8 cellular contexts compared by ENCODE assay signal in genomic region chr11:73931039-73931645, GRCh38. TPM values are rescaled to one million over a fixed set of nuclear protein-coding genes. Genes with fewer than 3 reads are reported as not detected.
DNase-seq lines count a peak whose midpoint lies in the region; ATAC-seq and TF ChIP-seq lines count a peak whose summit lies in the region.

No MANE protein-coding gene starts in this region.

- no peaks in the 10 kb centered on the region for H3K9me3 ChIP-seq in DOHH2 (ENCODE audit: control insufficient read depth, insufficient read depth, low read length)
- H3K9me3 ChIP-seq in OCI-LY1 (ENCODE audit: low read length) = no peaks in the 10 kb centered on the region

- H3K36me3 ChIP-seq in DOHH2 (ENCODE audit: control insufficient read depth, low read length) (peaks cover 31% of the 10 kb centered on the region), OCI-LY1 (ENCODE audit: insufficient read depth, low read length) (peaks cover 32% of the 10 kb centered on the region)

- no peaks in the 10 kb centered on the region for H3K27me3 ChIP-seq in DOHH2 (ENCODE audit: control insufficient read depth, low read length)
- no peaks in the 10 kb centered on the region for H3K27me3 ChIP-seq in OCI-LY1 (ENCODE audit: insufficient read depth, low read length)

- H3F3A ChIP-seq in DOHH2 (ENCODE audit: control insufficient read depth, insufficient read depth) (0 out of 2 replicates have a peak, but pooled peaks cover 4% of the 10 kb centered on the region), OCI-LY1 (ENCODE audit: insufficient read depth, low read length) (no peaks in the 10 kb centered on the region)

- H3K9me2 ChIP-seq in DOHH2 (replicated peaks; ENCODE audit: control insufficient read depth, low read length) = no peaks in the 10 kb centered on the region
- no peaks in the 10 kb centered on the region for H3K9me2 ChIP-seq in OCI-LY1 (ENCODE audit: low read depth, low read length)

- H3K4me3 ChIP-seq in DOHH2 (ENCODE audit: low read length) = no peak overlapping the region
- H3K4me3 ChIP-seq in OCI-LY1 (ENCODE audit: low read depth, low read length, poor library complexity, severe bottlenecking) = no peak overlapping the region

- H3K4me1 ChIP-seq in DOHH2 (ENCODE audit: control insufficient read depth, low read length) = no peaks in the 10 kb centered on the region
- no peaks in the 10 kb centered on the region for H3K4me1 ChIP-seq in OCI-LY1 (ENCODE audit: insufficient read depth, low read length, severe bottlenecking)

- no peak overlapping the region for H3K27ac ChIP-seq in DOHH2 (ENCODE audit: low read depth, low read length)
- no peak overlapping the region for H3K27ac ChIP-seq in OCI-LY1 (ENCODE audit: low read depth, low read length, poor library complexity, severe bottlenecking)

- H3K79me2 ChIP-seq in DOHH2 (ENCODE audit: control insufficient read depth, low read length) (no peaks in the 10 kb centered on the region), OCI-LY1 (ENCODE audit: insufficient read depth, low read length) (no peaks in the 10 kb centered on the region)

- H3K9ac ChIP-seq in OCI-LY1 (ENCODE audit: low read length) = no peak overlapping the region

- no peak overlapping the region for H2AFZ ChIP-seq in OCI-LY1 (ENCODE audit: low read length)

- ATAC-seq in GM21723 (IDR thresholded peaks at IDR 0.05; ENCODE audit: unreplicated experiment) (no peak), GM21367 (IDR thresholded peaks at IDR 0.05; ENCODE audit: unreplicated experiment) (no peak), HG02973 (IDR thresholded peaks at IDR 0.05; ENCODE audit: unreplicated experiment) (no peak)

- DNase-seq in HuH-7.5 (ENCODE audit: low spot score) (peak; percentile 39), dermis blood vessel endothelial cell (peak; percentile 87), midbrain (lab: John Stamatoyannopoulos, UW) (peak; percentile 74)

- TF ChIP-seq CTCF in DOHH2 (IDR thresholded peaks at IDR 0.05; ENCODE audit: low read depth, low read length, poor library complexity, severe bottlenecking) (peak; percentile 54), OCI-LY1 (IDR thresholded peaks at IDR 0.05; ENCODE audit: low read length) (peak; percentile 60)

- H3K4me2 ChIP-seq in DOHH2 (ENCODE audit: low read length) = no peak overlapping the region
- no peak overlapping the region for H3K4me2 ChIP-seq in OCI-LY1 (ENCODE audit: low read length)

- H4K20me1 ChIP-seq in DOHH2 (ENCODE audit: control insufficient read depth, insufficient read depth, low read depth, low read length) (no peaks in the 10 kb centered on the region), OCI-LY1 (ENCODE audit: insufficient read depth, low read length) (no peaks in the 10 kb centered on the region)

RNA-seq across cellular contexts. Expression of gene DNAJB13, which starts 19.7 kb away (rescaled TPM):
- total RNA-seq in dermis blood vessel endothelial cell = not detected in 2 replicates

RNA-seq across cellular contexts. Expression of gene UCP2, which starts 51.5 kb away (rescaled TPM):
- total RNA-seq in dermis blood vessel endothelial cell = 2.6 and 22.3 TPM in 2 replicates

RNA-seq across cellular contexts. Expression of gene PAAF1, which starts 54.3 kb away (rescaled TPM):
- total RNA-seq in dermis blood vessel endothelial cell = 8.2 and 10.6 TPM in 2 replicates

RNA-seq across cellular contexts. Expression of gene COA4, which starts 54.5 kb away (rescaled TPM):
- total RNA-seq in dermis blood vessel endothelial cell = 53.0 and 57.2 TPM in 2 replicates
